ENCODE assay signal across 1 cellular context in genomic region chr9:2253814-2254550, GRCh38.
TF ChIP-seq lines count a peak whose summit lies in the region.

No MANE protein-coding gene starts in this region.

TF ChIP-seq in GM23338, 12 proteins besides CTCF, POLR2A, EP300 and RAD21:
- TF ChIP-seq, protein P1, sequence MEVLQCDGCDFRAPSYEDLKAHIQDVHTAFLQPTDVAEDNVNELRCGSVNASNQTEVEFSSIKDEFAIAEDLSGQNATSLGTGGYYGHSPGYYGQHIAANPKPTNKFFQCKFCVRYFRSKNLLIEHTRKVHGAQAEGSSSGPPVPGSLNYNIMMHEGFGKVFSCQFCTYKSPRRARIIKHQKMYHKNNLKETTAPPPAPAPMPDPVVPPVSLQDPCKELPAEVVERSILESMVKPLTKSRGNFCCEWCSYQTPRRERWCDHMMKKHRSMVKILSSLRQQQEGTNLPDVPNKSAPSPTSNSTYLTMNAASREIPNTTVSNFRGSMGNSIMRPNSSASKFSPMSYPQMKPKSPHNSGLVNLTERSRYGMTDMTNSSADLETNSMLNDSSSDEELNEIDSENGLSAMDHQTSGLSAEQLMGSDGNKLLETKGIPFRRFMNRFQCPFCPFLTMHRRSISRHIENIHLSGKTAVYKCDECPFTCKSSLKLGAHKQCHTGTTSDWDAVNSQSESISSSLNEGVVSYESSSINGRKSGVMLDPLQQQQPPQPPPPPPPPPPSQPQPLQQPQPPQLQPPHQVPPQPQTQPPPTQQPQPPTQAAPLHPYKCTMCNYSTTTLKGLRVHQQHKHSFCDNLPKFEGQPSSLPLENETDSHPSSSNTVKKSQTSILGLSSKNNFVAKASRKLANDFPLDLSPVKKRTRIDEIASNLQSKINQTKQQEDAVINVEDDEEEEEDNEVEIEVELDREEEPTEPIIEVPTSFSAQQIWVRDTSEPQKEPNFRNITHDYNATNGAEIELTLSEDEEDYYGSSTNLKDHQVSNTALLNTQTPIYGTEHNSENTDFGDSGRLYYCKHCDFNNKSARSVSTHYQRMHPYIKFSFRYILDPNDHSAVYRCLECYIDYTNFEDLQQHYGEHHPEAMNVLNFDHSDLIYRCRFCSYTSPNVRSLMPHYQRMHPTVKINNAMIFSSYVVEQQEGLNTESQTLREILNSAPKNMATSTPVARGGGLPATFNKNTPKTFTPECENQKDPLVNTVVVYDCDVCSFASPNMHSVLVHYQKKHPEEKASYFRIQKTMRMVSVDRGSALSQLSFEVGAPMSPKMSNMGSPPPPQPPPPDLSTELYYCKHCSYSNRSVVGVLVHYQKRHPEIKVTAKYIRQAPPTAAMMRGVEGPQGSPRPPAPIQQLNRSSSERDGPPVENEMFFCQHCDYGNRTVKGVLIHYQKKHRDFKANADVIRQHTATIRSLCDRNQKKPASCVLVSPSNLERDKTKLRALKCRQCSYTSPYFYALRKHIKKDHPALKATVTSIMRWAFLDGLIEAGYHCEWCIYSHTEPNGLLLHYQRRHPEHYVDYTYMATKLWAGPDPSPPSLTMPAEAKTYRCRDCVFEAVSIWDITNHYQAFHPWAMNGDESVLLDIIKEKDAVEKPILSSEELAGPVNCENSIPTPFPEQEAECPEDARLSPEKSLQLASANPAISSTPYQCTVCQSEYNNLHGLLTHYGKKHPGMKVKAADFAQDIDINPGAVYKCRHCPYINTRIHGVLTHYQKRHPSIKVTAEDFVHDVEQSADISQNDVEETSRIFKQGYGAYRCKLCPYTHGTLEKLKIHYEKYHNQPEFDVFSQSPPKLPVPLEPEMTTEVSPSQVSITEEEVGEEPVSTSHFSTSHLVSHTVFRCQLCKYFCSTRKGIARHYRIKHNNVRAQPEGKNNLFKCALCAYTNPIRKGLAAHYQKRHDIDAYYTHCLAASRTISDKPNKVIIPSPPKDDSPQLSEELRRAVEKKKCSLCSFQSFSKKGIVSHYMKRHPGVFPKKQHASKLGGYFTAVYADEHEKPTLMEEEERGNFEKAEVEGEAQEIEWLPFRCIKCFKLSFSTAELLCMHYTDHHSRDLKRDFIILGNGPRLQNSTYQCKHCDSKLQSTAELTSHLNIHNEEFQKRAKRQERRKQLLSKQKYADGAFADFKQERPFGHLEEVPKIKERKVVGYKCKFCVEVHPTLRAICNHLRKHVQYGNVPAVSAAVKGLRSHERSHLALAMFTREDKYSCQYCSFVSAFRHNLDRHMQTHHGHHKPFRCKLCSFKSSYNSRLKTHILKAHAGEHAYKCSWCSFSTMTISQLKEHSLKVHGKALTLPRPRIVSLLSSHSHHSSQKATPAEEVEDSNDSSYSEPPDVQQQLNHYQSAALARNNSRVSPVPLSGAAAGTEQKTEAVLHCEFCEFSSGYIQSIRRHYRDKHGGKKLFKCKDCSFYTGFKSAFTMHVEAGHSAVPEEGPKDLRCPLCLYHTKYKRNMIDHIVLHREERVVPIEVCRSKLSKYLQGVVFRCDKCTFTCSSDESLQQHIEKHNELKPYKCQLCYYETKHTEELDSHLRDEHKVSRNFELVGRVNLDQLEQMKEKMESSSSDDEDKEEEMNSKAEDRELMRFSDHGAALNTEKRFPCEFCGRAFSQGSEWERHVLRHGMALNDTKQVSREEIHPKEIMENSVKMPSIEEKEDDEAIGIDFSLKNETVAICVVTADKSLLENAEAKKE (CRISPR knock-in tag; IDR thresholded peaks at IDR 0.05): no peak
- TF ChIP-seq POLR2AphosphoS5 (IDR thresholded peaks at IDR 0.05; ENCODE audit: low read depth): no peak
- no peak for TF ChIP-seq REST (IDR thresholded peaks at IDR 0.05; ENCODE audit: unreplicated experiment)
- TF ChIP-seq JUNB (IDR thresholded peaks at IDR 0.05; ENCODE audit: unreplicated experiment): no peak
- no peak for TF ChIP-seq STAT1 (IDR thresholded peaks at IDR 0.05; ENCODE audit: unreplicated experiment)
- TF ChIP-seq NANOG (IDR thresholded peaks at IDR 0.05; ENCODE audit: borderline replicate concordance): no peak
- TF ChIP-seq, protein P2, sequence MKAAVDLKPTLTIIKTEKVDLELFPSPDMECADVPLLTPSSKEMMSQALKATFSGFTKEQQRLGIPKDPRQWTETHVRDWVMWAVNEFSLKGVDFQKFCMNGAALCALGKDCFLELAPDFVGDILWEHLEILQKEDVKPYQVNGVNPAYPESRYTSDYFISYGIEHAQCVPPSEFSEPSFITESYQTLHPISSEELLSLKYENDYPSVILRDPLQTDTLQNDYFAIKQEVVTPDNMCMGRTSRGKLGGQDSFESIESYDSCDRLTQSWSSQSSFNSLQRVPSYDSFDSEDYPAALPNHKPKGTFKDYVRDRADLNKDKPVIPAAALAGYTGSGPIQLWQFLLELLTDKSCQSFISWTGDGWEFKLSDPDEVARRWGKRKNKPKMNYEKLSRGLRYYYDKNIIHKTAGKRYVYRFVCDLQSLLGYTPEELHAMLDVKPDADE (IDR thresholded peaks at IDR 0.05): no peak
- TF ChIP-seq CREB1 (CRISPR knock-in tag; IDR thresholded peaks at IDR 0.05; ENCODE audit: low read depth): no peak
- TF ChIP-seq ZNF331 (CRISPR knock-in tag; IDR thresholded peaks at IDR 0.05; ENCODE audit: low read depth): no peak
- TF ChIP-seq ZNF114 (CRISPR knock-in tag; IDR thresholded peaks at IDR 0.05): no peak
- TF ChIP-seq EZH2phosphoT487 (IDR thresholded peaks at IDR 0.05; ENCODE audit: unreplicated experiment): no peak
- no peak for TF ChIP-seq EZH2 (IDR thresholded peaks at IDR 0.05; ENCODE audit: low read depth, unreplicated experiment)
